ENCODE assay signal across 17 cellular contexts in genomic region chr17:59161477-59161876, GRCh38. TPM values are rescaled to one million over a fixed set of nuclear protein-coding genes. Genes with fewer than 3 reads are reported as not detected.
A peak's percentile ranks its signal among the peaks of the same experiment; 100 is the strongest.
DNase-seq lines count a peak whose midpoint lies in the region; ATAC-seq and TF ChIP-seq lines count a peak whose summit lies in the region.
"Had no signal": no experiment of that assay in that cellular context is flagged by ENCODE, and none has a peak within 500 bp of the region (broad histone marks: within the 10 kb centered on the region; RNA-seq: fewer than 3 reads in every experiment).

No MANE protein-coding gene starts in this region.

- peaks cover 5% of the 10 kb centered on the region for H3K36me3 Mint-ChIP-seq in activated CD4-positive, alpha-beta T cell treated with anti-CD3 and anti-CD28 coated beads, Interleukin-2, amount 10 ng/mL, durations not matched to agents 24 days and 14 days (ENCODE audit: low read depth)

- H3K27me3 Mint-ChIP-seq in activated CD4-positive, alpha-beta T cell treated with anti-CD3 and anti-CD28 coated beads, Interleukin-2, amount 10 ng/mL, durations not matched to agents 24 days and 14 days = no peaks in the 10 kb centered on the region

- CTCF ChIA-PET in RWPE1 (lab: Yijun Ruan, JAX) = no interaction called here

- POLR2A ChIA-PET in RWPE1 (lab: Yijun Ruan, JAX; ENCODE audit: low non-redundant PET) = interaction anchor here (0.7 kb wide), 1 partner anchor 11 kb away, joined by 10 read pairs; no protein-coding TSS in a partner anchor

- intact Hi-C loops in activated CD4-positive, alpha-beta T cell treated with anti-CD3 and anti-CD28 coated beads, Interleukin-2, amount 10 ng/mL, durations not matched to agents 24 days and 14 days (cut with micrococcal nuclease) = no loop called here

- no peak for ATAC-seq in left lobe of liver
- ATAC-seq: A549 had no signal

- TF ChIP-seq CTCF in RWPE1 (conservative IDR thresholded peaks at IDR 0.05; ENCODE audit: low read depth) = no peak

- no peaks in the 10 kb centered on the region for H3K9me3 Mint-ChIP-seq in activated CD4-positive, alpha-beta T cell treated with anti-CD3 and anti-CD28 coated beads, Interleukin-2, amount 10 ng/mL, durations not matched to agents 24 days and 14 days
- H3K9me3 Mint-ChIP-seq: H9 had no signal

- peak overlapping the region; percentile 45 for H3K27ac ChIP-seq in RWPE1
- H3K27ac ChIP-seq: PC-9 had no signal

- H3K4me1 Mint-ChIP-seq in activated CD4-positive, alpha-beta T cell treated with anti-CD3 and anti-CD28 coated beads, Interleukin-2, amount 10 ng/mL, durations not matched to agents 24 days and 14 days = peaks cover 46% of the 10 kb centered on the region

- no peak overlapping the region for H3K4me3 Mint-ChIP-seq in activated CD4-positive, alpha-beta T cell treated with anti-CD3 and anti-CD28 coated beads, Interleukin-2, amount 10 ng/mL, durations not matched to agents 24 days and 14 days
- H3K4me3 Mint-ChIP-seq: H9 had no signal

- H3K27ac Mint-ChIP-seq in activated CD4-positive, alpha-beta T cell treated with anti-CD3 and anti-CD28 coated beads, Interleukin-2, amount 10 ng/mL, durations not matched to agents 24 days and 14 days = peak overlapping the region; percentile 38

- DNase-seq in activated CD4-positive, alpha-beta T cell treated with anti-CD3 and anti-CD28 coated beads, Interleukin-2, amount 10 ng/mL, durations not matched to agents 24 days and 14 days = no peak
- DNase-seq in activated CD4-positive, alpha-beta T cell treated with anti-CD3 and anti-CD28 coated beads for 48 hours = no peak
- no peak for DNase-seq in RWPE1 (ENCODE audit: low spot score)
- DNase-seq in left lobe of liver (ENCODE audit: low spot score) = peak; percentile 6
- peak; percentile 14 for DNase-seq in stimulated activated CD8-positive, alpha-beta memory T cell treated with anti-CD3 and anti-CD28 coated beads, Interleukin-4, amount 100 ng/mL, for 48 hours
- DNase-seq in NCI-H1105 (lab: John Stamatoyannopoulos, UW) = no peak
- no peak for DNase-seq in stimulated activated CD4-positive, alpha-beta T cell treated with anti-CD3 and anti-CD28 coated beads, Interleukin-4, amount 100 ng/mL, for 4 hours
- no peak for DNase-seq in NAMALWA (ENCODE audit: low spot score)
- DNase-seq: DMS79 treated with DMSO at 0.1 percent for 48 hours, H9, NCI-H1436 treated with DMSO at 0.1 percent for 48 hours, NCI-H2029 treated with DMSO at 0.1 percent for 48 hours, NCI-H510A, NCI-H774, PC-9 had no signal

RNA-seq across cellular contexts. Expression of gene PRR11, which starts 5.9 kb away (rescaled TPM):
- total RNA-seq in activated CD4-positive, alpha-beta T cell treated with anti-CD3 and anti-CD28 coated beads, Interleukin-2, amount 10 ng/mL, durations not matched to agents 24 days and 14 days = 29.7 and 32.6 TPM in 2 replicates
- 0.53 TPM for total RNA-seq in left lobe of liver

RNA-seq across cellular contexts. Expression of gene SKA2, which starts 6.5 kb away (rescaled TPM):
- total RNA-seq in activated CD4-positive, alpha-beta T cell treated with anti-CD3 and anti-CD28 coated beads, Interleukin-2, amount 10 ng/mL, durations not matched to agents 24 days and 14 days = 60.5 and 62.2 TPM in 2 replicates
- total RNA-seq in left lobe of liver = 10.9 TPM

RNA-seq across cellular contexts. Expression of gene SMG8, which starts 48.4 kb away (rescaled TPM):
- 23.9 and 25.2 TPM in 2 replicates for total RNA-seq in activated CD4-positive, alpha-beta T cell treated with anti-CD3 and anti-CD28 coated beads, Interleukin-2, amount 10 ng/mL, durations not matched to agents 24 days and 14 days
- 5.0 TPM for total RNA-seq in left lobe of liver

RNA-seq across cellular contexts. Expression of gene TRIM37, which starts 54.8 kb away (rescaled TPM):
- 26.5 and 29.3 TPM in 2 replicates for total RNA-seq in activated CD4-positive, alpha-beta T cell treated with anti-CD3 and anti-CD28 coated beads, Interleukin-2, amount 10 ng/mL, durations not matched to agents 24 days and 14 days
- total RNA-seq in left lobe of liver = 11.2 TPM

RNA-seq across cellular contexts. Expression of gene GDPD1, which starts 58.8 kb away (rescaled TPM):
- 1.8 and 2.7 TPM in 2 replicates for total RNA-seq in activated CD4-positive, alpha-beta T cell treated with anti-CD3 and anti-CD28 coated beads, Interleukin-2, amount 10 ng/mL, durations not matched to agents 24 days and 14 days
- total RNA-seq in left lobe of liver = 0.68 TPM
- total RNA-seq: LHCN-M2 had no signal

Comparison
In these comparisons a context has a peak if more than half of its experiments do, and no peak if none do; other contexts are left out.
1. DNase-seq: peak in left lobe of liver (single experiment) and stimulated activated CD8-positive, alpha-beta memory T cell treated with anti-CD3 and anti-CD28 coated beads, Interleukin-4, amount 100 ng/mL, for 48 hours (single experiment); none in activated CD4-positive, alpha-beta T cell treated with anti-CD3 and anti-CD28 coated beads, Interleukin-2, amount 10 ng/mL, durations not matched to agents 24 days and 14 days (single experiment), activated CD4-positive, alpha-beta T cell treated with anti-CD3 and anti-CD28 coated beads for 48 hours (single experiment), RWPE1 (single experiment), NCI-H1105 (single experiment), stimulated activated CD4-positive, alpha-beta T cell treated with anti-CD3 and anti-CD28 coated beads, Interleukin-4, amount 100 ng/mL, for 4 hours (0 of 2) and NAMALWA (single experiment).
2. RNA of gene PRR11, which starts 5.9 kb away (total RNA-seq): 29.7 to 32.6 TPM in activated CD4-positive, alpha-beta T cell treated with anti-CD3 and anti-CD28 coated beads, Interleukin-2, amount 10 ng/mL, durations not matched to agents 24 days and 14 days; 0.53 TPM in left lobe of liver (single experiment); every median in the first group is over 10 times any median in the second.